ENCODE assay signal across 6 cellular contexts in the genomic region with DNA sequence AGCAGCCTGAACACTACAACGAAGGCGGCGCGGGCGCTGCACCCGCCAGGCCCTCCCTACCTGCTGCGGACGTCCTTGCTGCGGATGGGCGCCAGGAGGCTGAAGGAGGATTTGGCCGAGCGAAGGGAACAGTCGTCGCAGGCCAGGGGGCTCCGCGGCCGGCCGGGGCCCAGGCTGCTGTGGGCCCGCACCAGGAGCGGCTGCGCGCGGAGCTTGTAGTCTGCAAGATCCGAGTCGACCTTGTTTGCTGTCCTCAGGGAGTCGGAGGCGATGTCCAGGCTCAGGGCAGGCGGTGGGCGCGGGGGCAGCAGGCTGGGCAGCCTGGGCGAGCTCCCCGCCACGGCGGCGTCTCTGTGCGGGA. TPM values are rescaled to one million over a fixed set of nuclear protein-coding genes. Genes with fewer than 3 reads are reported as not detected.
DNase-seq lines count a peak whose midpoint lies in the region; ATAC-seq and TF ChIP-seq lines count a peak whose summit lies in the region.

No MANE protein-coding gene starts in this region.

- H2AFZ ChIP-seq in KMS-11 (ENCODE audit: low read depth) (peak overlapping the region; percentile 44; the same call in 1 of the 2 replicates), fibroblast of lung (ENCODE audit: low read length) (no peak overlapping the region)

- peak; percentile 3 for ATAC-seq in stimulated activated naive CD8-positive, alpha-beta T cell treated with anti-CD3 and anti-CD28 coated beads, Interleukin-15, Interleukin-2, amounts not matched to agents 100 U/mL and 50 U/mL, for 24 hours

- no peaks in the 10 kb centered on the region for H3K36me3 ChIP-seq in KMS-11 (ENCODE audit: insufficient read depth)
- peaks cover 24% of the 10 kb centered on the region for H3K36me3 ChIP-seq in fibroblast of lung (ENCODE audit: control insufficient read depth, insufficient read depth, low read length)

- H3K9me3 ChIP-seq in fibroblast of lung (ENCODE audit: control insufficient read depth, insufficient read depth, low read depth, low read length), result no peaks in the 10 kb centered on the region

- no peak for TF ChIP-seq CTCF in GM12875 (IDR thresholded peaks at IDR 0.05; ENCODE audit: borderline replicate concordance, insufficient read depth, low read depth, low read length)
- no peak for TF ChIP-seq CTCF in KMS-11 (conservative IDR thresholded peaks at IDR 0.05; ENCODE audit: low read depth, low read length)
- TF ChIP-seq CTCF in fibroblast of lung (conservative IDR thresholded peaks at IDR 0.05 in 1 of 2, IDR thresholded peaks at IDR 0.05 in 1 of 2; ENCODE audit: low read depth in 1 of 2, low read length in 2 of 2), result no peak

- H3K4me1 ChIP-seq in KMS-11 (ENCODE audit: low read depth, poor library complexity, severe bottlenecking) (peaks cover 20% of the 10 kb centered on the region), fibroblast of lung (ENCODE audit: control insufficient read depth, extremely low read depth, insufficient read depth, low read length) (peaks cover 13% of the 10 kb centered on the region)

- DNase-seq in fibroblast of lung (ENCODE audit: low read depth in 2 of 2), result peak in 1 of 2 donors; percentile 31
- no peak for DNase-seq in stimulated activated naive CD8-positive, alpha-beta T cell treated with anti-CD3 and anti-CD28 coated beads, Interleukin-15, Interleukin-2, amounts not matched to agents 100 U/mL and 50 U/mL, for 24 hours
- no peak for DNase-seq in SIG-M5 (lab: John Stamatoyannopoulos, UW)
- no peak for DNase-seq in nucleus accumbens (lab: John Stamatoyannopoulos, UW)

- H4K20me1 ChIP-seq in KMS-11 (ENCODE audit: insufficient read depth) (no peaks in the 10 kb centered on the region), fibroblast of lung (ENCODE audit: control insufficient read depth, extremely low read depth, insufficient read depth, low read length) (no peaks in the 10 kb centered on the region)

- H3K4me3 ChIP-seq in GM12875 (ENCODE audit: low read depth, low read length) (peak overlapping the region; percentile 74), KMS-11 (IDR thresholded peaks at IDR 0.05; ENCODE audit: insufficient read depth, low read depth, low read length) (no peak overlapping the region), fibroblast of lung (replicated peaks in 1 of 4; ENCODE audit: control extremely low read depth in 1 of 4, insufficient read depth in 1 of 4, low read depth in 3 of 4, low read length in 4 of 4) (peak overlapping the region; percentile 73 to 83 (median 78))

- peak overlapping the region; percentile 81 for H3K4me2 ChIP-seq in KMS-11
- H3K4me2 ChIP-seq in fibroblast of lung (ENCODE audit: extremely low read depth, insufficient read depth, low read length), result peak overlapping the region; percentile 90

- H3K27me3 ChIP-seq in KMS-11 (ENCODE audit: insufficient read depth, low read depth) (no peaks in the 10 kb centered on the region), fibroblast of lung (ENCODE audit: control insufficient read depth, insufficient read depth, low read length) (no peaks in the 10 kb centered on the region)

- H3K27ac ChIP-seq in KMS-11 (no peak overlapping the region), fibroblast of lung (ENCODE audit: insufficient read depth, low read length) (peak overlapping the region; percentile 77)

- H3K9ac ChIP-seq in KMS-11 (peak overlapping the region; percentile 65; the same call in 1 of the 2 replicates), fibroblast of lung (ENCODE audit: insufficient read depth, low read length) (peak overlapping the region; percentile 85)

- H3K79me2 ChIP-seq in KMS-11 (ENCODE audit: insufficient read depth, low read depth) (peaks cover 34% of the 10 kb centered on the region), fibroblast of lung (ENCODE audit: control insufficient read depth, insufficient read depth, low read length) (peaks cover 42% of the 10 kb centered on the region)

RNA-seq across cellular contexts. Expression of a gene that starts 1.1 kb away (rescaled TPM):
- 5.6 and 7.8 TPM in 2 replicates for total RNA-seq in fibroblast of lung
- 3.9 and 5.1 TPM in 2 replicates for polyA plus RNA-seq in fibroblast of lung
- polyA plus RNA-seq in fibroblast of lung (2012), result 5.5 and 8.0 TPM in 2 replicates
- 4.6 and 5.6 TPM in 2 replicates for polyA minus RNA-seq in fibroblast of lung (ENCODE audit: low replicate concordance)

RNA-seq across cellular contexts. Expression of a gene that starts 28.1 kb away (rescaled TPM):
- 26.4 and 31.3 TPM in 2 replicates for total RNA-seq in fibroblast of lung
- 70.2 and 90.2 TPM in 2 replicates for polyA plus RNA-seq in fibroblast of lung
- polyA plus RNA-seq in fibroblast of lung (2012), result 70.8 and 84.1 TPM in 2 replicates
- 30.9 and 49.8 TPM in 2 replicates for polyA minus RNA-seq in fibroblast of lung (ENCODE audit: low replicate concordance)

RNA-seq across cellular contexts. Expression of a gene that starts 28.1 kb away (rescaled TPM):
- total RNA-seq in fibroblast of lung, result 31.9 and 32.4 TPM in 2 replicates
- 24.5 and 30.7 TPM in 2 replicates for polyA plus RNA-seq in fibroblast of lung
- 28.1 and 32.2 TPM in 2 replicates for polyA plus RNA-seq in fibroblast of lung (2012)
- polyA minus RNA-seq in fibroblast of lung (ENCODE audit: low replicate concordance), result 18.0 and 20.3 TPM in 2 replicates

RNA-seq across cellular contexts. Expression of a gene that starts 38.6 kb away (rescaled TPM):
- total RNA-seq in fibroblast of lung, result 3.8 and 4.9 TPM in 2 replicates
- polyA plus RNA-seq in fibroblast of lung, result 1.8 and 2.4 TPM in 2 replicates
- 4.3 and 4.9 TPM in 2 replicates for polyA plus RNA-seq in fibroblast of lung (2012)
- 2.6 and 3.1 TPM in 2 replicates for polyA minus RNA-seq in fibroblast of lung (ENCODE audit: low replicate concordance)

RNA-seq across cellular contexts. Expression of a gene that starts 44.3 kb away (rescaled TPM):
- 15.7 and 23.9 TPM in 2 replicates for total RNA-seq in fibroblast of lung
- polyA plus RNA-seq in fibroblast of lung, result 17.8 and 25.9 TPM in 2 replicates
- 49.5 and 49.6 TPM in 2 replicates for polyA plus RNA-seq in fibroblast of lung (2012)
- 116 and 123 TPM in 2 replicates for polyA minus RNA-seq in fibroblast of lung (ENCODE audit: low replicate concordance)
